Comparison of ENCODE assay signal across 20 cellular contexts in the genomic region with DNA sequence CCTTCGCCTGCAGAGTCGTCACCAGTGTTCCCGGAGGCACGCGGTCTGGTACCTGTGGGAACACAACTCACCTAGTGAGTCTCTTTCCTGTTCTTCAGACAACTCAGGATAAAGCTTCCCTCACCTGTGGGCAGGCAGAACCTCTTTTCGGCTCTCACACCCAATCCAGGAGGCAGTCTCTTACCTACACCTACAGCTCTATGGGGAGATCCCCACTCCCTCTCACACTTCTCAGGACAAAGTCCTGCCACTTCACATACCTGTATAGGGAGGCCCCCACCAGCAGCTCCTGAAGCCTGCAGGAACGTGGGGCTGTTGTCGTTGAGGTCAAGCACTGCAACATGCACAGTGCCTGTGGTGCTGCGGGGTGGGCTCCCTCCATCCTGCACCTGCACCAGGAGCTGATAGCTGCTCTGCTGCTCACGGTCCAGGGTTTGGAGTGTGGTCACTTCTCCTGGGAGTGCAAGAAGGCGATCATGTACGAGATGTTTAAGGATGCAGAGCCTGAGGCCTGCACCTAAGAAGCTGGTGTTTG. TPM values are rescaled to one million over a fixed set of nuclear protein-coding genes. Genes with fewer than 3 reads are reported as not detected.
DNase-seq lines count a peak whose midpoint lies in the region; ATAC-seq, FAIRE-seq and TF ChIP-seq lines count a peak whose summit lies in the region.
"Had no signal": no experiment of that assay in that cellular context is flagged by ENCODE, and none has a peak within 500 bp of the region (broad histone marks: within the 10 kb centered on the region; RNA-seq: fewer than 3 reads in every experiment).

No MANE protein-coding gene starts in this region.

- H3F3A ChIP-seq in GM23338 (replicated peaks; ENCODE audit: low read depth): no peaks in the 10 kb centered on the region; the same call in 1 of the 2 replicates

- H3K36me3 Mint-ChIP-seq in Caco-2 (ENCODE audit: insufficient read depth, unreplicated experiment) (peaks cover under 1% of the 10 kb centered on the region), GM23338 (ENCODE audit: low read depth) (peaks cover 8% of the 10 kb centered on the region; the same call in 2 of the 3 replicates), astrocyte (ENCODE audit: low read depth, unreplicated experiment) (peaks cover 18% of the 10 kb centered on the region)

- H3K4me3 ChIP-seq in Caco-2 (ENCODE audit: low read depth, low read length): no peak overlapping the region
- no peak overlapping the region for H3K4me3 ChIP-seq in GM23338
- no peak overlapping the region for H3K4me3 ChIP-seq in astrocyte (ENCODE audit: insufficient read depth, low read depth, low read length)
- H3K4me3 ChIP-seq in neuronal stem cell (ENCODE audit: low read length in 2 of 2): no peak overlapping the region
- H3K4me3 ChIP-seq in left lung: no peak overlapping the region
- H3K4me3 ChIP-seq: BLaER1, GM12878 had no signal

- H3K27ac Mint-ChIP-seq in Caco-2 (ENCODE audit: unreplicated experiment) (no peak overlapping the region), GM23338 (no peak overlapping the region), astrocyte (ENCODE audit: unreplicated experiment) (peak overlapping the region; percentile 62)
- H3K27ac Mint-ChIP-seq: CD4-positive, alpha-beta T cell had no signal

- H3K4me1 Mint-ChIP-seq in Caco-2 (ENCODE audit: low read depth, unreplicated experiment) (no peaks in the 10 kb centered on the region), GM23338 (peaks cover 9% of the 10 kb centered on the region), astrocyte (ENCODE audit: low read depth, unreplicated experiment) (no peaks in the 10 kb centered on the region)

- H2BK15ac ChIP-seq in neuronal stem cell (ENCODE audit: low read length): no peak overlapping the region

- no peak overlapping the region for H3K4me2 ChIP-seq in GM23338
- H3K4me2 ChIP-seq in astrocyte (ENCODE audit: low read length): no peak overlapping the region
- no peak overlapping the region for H3K4me2 ChIP-seq in neuronal stem cell (ENCODE audit: insufficient read depth, low read length, poor library complexity, severe bottlenecking)
- H3K4me2 ChIP-seq: BLaER1 had no signal

- H2AK5ac ChIP-seq in neuronal stem cell (ENCODE audit: low read depth, low read length): no peak overlapping the region

- no peaks in the 10 kb centered on the region for H3K27me3 Mint-ChIP-seq in Caco-2 (ENCODE audit: insufficient read depth, unreplicated experiment)
- H3K27me3 Mint-ChIP-seq in GM23338 (ENCODE audit: insufficient read depth, low read depth, poor library complexity): peaks cover 31% of the 10 kb centered on the region
- H3K27me3 Mint-ChIP-seq in astrocyte (ENCODE audit: low read depth, unreplicated experiment): peaks cover 42% of the 10 kb centered on the region
- H3K27me3 Mint-ChIP-seq: CD4-positive, alpha-beta T cell had no signal

- H3K27ac ChIP-seq in GM23338 (ENCODE audit: low read depth) (no peak overlapping the region), astrocyte (ENCODE audit: low read depth, low read length) (no peak overlapping the region), neuronal stem cell (replicated peaks; ENCODE audit: low read length) (no peak overlapping the region), left lung (no peak overlapping the region)
- H3K27ac ChIP-seq: BLaER1, Peyer's patch had no signal

- H3K4me3 Mint-ChIP-seq in Caco-2 (ENCODE audit: unreplicated experiment) (peak overlapping the region; percentile 72), GM23338 (peak overlapping the region; percentile 38), astrocyte (ENCODE audit: unreplicated experiment) (no peak overlapping the region)
- H3K4me3 Mint-ChIP-seq: CD4-positive, alpha-beta T cell had no signal

- H3K9me3 ChIP-seq in Caco-2: no peaks in the 10 kb centered on the region
- no peaks in the 10 kb centered on the region for H3K9me3 ChIP-seq in astrocyte (ENCODE audit: insufficient read depth, low read depth, low read length)
- H3K9me3 ChIP-seq in neuronal stem cell (replicated peaks in 1 of 2; ENCODE audit: control insufficient read depth in 2 of 2, insufficient read depth in 1 of 2, low read depth in 1 of 2, low read length in 2 of 2): peaks cover 0 to 4% of the 10 kb centered on the region in 2 donors
- no peaks in the 10 kb centered on the region for H3K9me3 ChIP-seq in left lung
- H3K9me3 ChIP-seq: BLaER1, Peyer's patch had no signal

- no peak overlapping the region for H2BK120ac ChIP-seq in neuronal stem cell (ENCODE audit: low read depth, low read length)

- no peak overlapping the region for H4K8ac ChIP-seq in neuronal stem cell (ENCODE audit: low read depth, low read length)

- no peak overlapping the region for H2BK5ac ChIP-seq in neuronal stem cell (ENCODE audit: low read length)

- H2AFZ ChIP-seq in GM23338 (no peak overlapping the region), astrocyte (ENCODE audit: low read depth, low read length) (no peak overlapping the region), neuronal stem cell (ENCODE audit: low read length) (no peak overlapping the region)

- H3K27me3 ChIP-seq in Caco-2 (replicated peaks; ENCODE audit: control insufficient read depth, insufficient read depth, low read length): no peaks in the 10 kb centered on the region; the same call in 1 of the 2 replicates
- peaks cover 40% of the 10 kb centered on the region for H3K27me3 ChIP-seq in GM23338 (ENCODE audit: insufficient read depth)
- H3K27me3 ChIP-seq in astrocyte (ENCODE audit: insufficient read depth, low read length): no peaks in the 10 kb centered on the region
- peaks cover 0 to 24% (median 3%) of the 10 kb centered on the region in 3 experiments for H3K27me3 ChIP-seq in neuronal stem cell (ENCODE audit: control insufficient read depth in 3 of 3, insufficient read depth in 3 of 3, low read depth in 1 of 3, low read length in 3 of 3)
- H3K27me3 ChIP-seq in left lung: no peaks in the 10 kb centered on the region
- H3K27me3 ChIP-seq: BLaER1, Peyer's patch had no signal

- H3K36me3 ChIP-seq in Caco-2 (ENCODE audit: control insufficient read depth, insufficient read depth, low read length) (no peaks in the 10 kb centered on the region), GM23338 (ENCODE audit: insufficient read depth) (no peaks in the 10 kb centered on the region), astrocyte (ENCODE audit: insufficient read depth, low read length) (no peaks in the 10 kb centered on the region), neuronal stem cell (replicated peaks in 1 of 2; ENCODE audit: control insufficient read depth in 2 of 2, insufficient read depth in 2 of 2, low read length in 2 of 2) (peaks cover 8 to 84% of the 10 kb centered on the region in 2 donors), left lung (peaks cover 0 to 37% of the 10 kb centered on the region in 2 donors)

- H3K9ac ChIP-seq in astrocyte (ENCODE audit: low read length): no peak overlapping the region
- H3K9ac ChIP-seq in neuronal stem cell (ENCODE audit: low read depth, low read length, poor library complexity): no peak overlapping the region
- H3K9ac ChIP-seq: BLaER1 had no signal

- H3K4ac ChIP-seq in neuronal stem cell (ENCODE audit: low read length): no peak overlapping the region

- intact Hi-C loops in Caco-2 (cut with micrococcal nuclease; ENCODE audit: unreplicated experiment): loop anchor here (2.0 kb wide), 1 partner anchor 19 kb away; the partner anchor contains the start of gene TAF10
- intact Hi-C loops in left lung (cut with DNase I): no loop called here

- no TSS peak for BruUV-seq in Caco-2 (replicated peaks; lab: Mats Ljungman, UMichigan)

- FAIRE-seq in astrocyte (lab: Jason Lieb, UNC): no peak
- FAIRE-seq: GM12878 had no signal

- H3K9me2 ChIP-seq in GM23338 (ENCODE audit: insufficient read depth): no peaks in the 10 kb centered on the region

- no CpG with 5 or more reads among the region's 12 CpGs for WGBS in neuronal stem cell (ENCODE audit: extremely low coverage in 2 of 2, insufficient read length in 2 of 2, insufficient replicate concordance in 1 of 2), 2 donors

- H3K14ac ChIP-seq in neuronal stem cell (ENCODE audit: low read length): no peak overlapping the region

- H3K79me2 ChIP-seq in GM23338 (replicated peaks; ENCODE audit: insufficient read depth) (no peaks in the 10 kb centered on the region), astrocyte (ENCODE audit: insufficient read depth, low read length) (no peaks in the 10 kb centered on the region)

- ATAC-seq in GM23338: no peak
- no peak for ATAC-seq in left lung
- ATAC-seq: GM12878 had no signal

- H2BK12ac ChIP-seq in neuronal stem cell (ENCODE audit: low read length): no peak overlapping the region

- H3K23ac ChIP-seq in neuronal stem cell (ENCODE audit: low read depth, low read length, poor library complexity): peak overlapping the region; percentile 50

- DNase-seq in Caco-2 (no peak), GM23338 (ENCODE audit: low spot score) (no peak), astrocyte (ENCODE audit: low read depth) (no peak), neuronal stem cell (ENCODE audit: low spot score) (no peak), AG08395 (ENCODE audit: low spot score) (no peak), ureter (ENCODE audit: low spot score) (no peak), left lung (no peak)
- DNase-seq: CD4-positive, alpha-beta T cell; COR-L47; DMS 273 treated with DMSO at 0.1 percent for 48 hours; DMS79 treated with DMSO at 0.1 percent for 48 hours; GOT3; Kasumi-1; NCI-H1694; NCI-H2081; NCI-H446; NCI-H526; Peyer's patch had no signal

- H3K18ac ChIP-seq in neuronal stem cell (ENCODE audit: low read length): no peak overlapping the region

- H3K9me3 Mint-ChIP-seq in Caco-2 (ENCODE audit: unreplicated experiment): no peaks in the 10 kb centered on the region
- no peaks in the 10 kb centered on the region; the same call in 2 of the 3 replicates for H3K9me3 Mint-ChIP-seq in GM23338
- no peaks in the 10 kb centered on the region for H3K9me3 Mint-ChIP-seq in astrocyte (ENCODE audit: unreplicated experiment)
- H3K9me3 Mint-ChIP-seq: CD4-positive, alpha-beta T cell had no signal

- no peak overlapping the region for H4K91ac ChIP-seq in neuronal stem cell (ENCODE audit: low read depth, low read length, poor library complexity)

- TF ChIP-seq CTCF in Caco-2 (IDR thresholded peaks at IDR 0.05; ENCODE audit: insufficient read depth in 1 of 2, low read depth in 1 of 2, low read length in 1 of 2, severe bottlenecking in 1 of 2, unreplicated experiment in 1 of 2) (no peak), GM23338 (conservative IDR thresholded peaks at IDR 0.05; ENCODE audit: low read depth in 2 of 2) (no peak), astrocyte (IDR thresholded peaks at IDR 0.05; ENCODE audit: insufficient read depth, low read depth, low read length) (no peak), left lung (IDR thresholded peaks at IDR 0.05) (no peak)

- CTCF ChIA-PET in Caco-2 (lab: Charles Lee): interaction anchor here (1.0 kb wide), 1 partner anchor 252 kb away, joined by 5 read pairs; no protein-coding TSS in a partner anchor

- H3K4me1 ChIP-seq in Caco-2 (peaks cover 11% of the 10 kb centered on the region), GM23338 (ENCODE audit: insufficient read depth) (no peaks in the 10 kb centered on the region; the same call in 1 of the 2 replicates), astrocyte (ENCODE audit: insufficient read depth, low read length) (peaks cover 8% of the 10 kb centered on the region), neuronal stem cell (ENCODE audit: control insufficient read depth in 2 of 2, insufficient read depth in 1 of 2, low read depth in 1 of 2, low read length in 2 of 2) (peaks cover 10 to 11% of the 10 kb centered on the region in 2 donors), left lung (peaks cover 11 to 26% of the 10 kb centered on the region in 2 donors)

- POLR2A ChIA-PET in Caco-2 (lab: Charles Lee): no interaction called here

- no peaks in the 10 kb centered on the region for H4K20me1 ChIP-seq in GM23338 (replicated peaks; ENCODE audit: insufficient read depth)
- no peaks in the 10 kb centered on the region for H4K20me1 ChIP-seq in astrocyte (ENCODE audit: insufficient read depth, low read length)
- H4K20me1 ChIP-seq: BLaER1 had no signal

- peaks cover 2% of the 10 kb centered on the region for H3K79me1 ChIP-seq in neuronal stem cell (ENCODE audit: low read depth, low read length)

RNA-seq across cellular contexts. Expression of gene TPP1, which starts 12.2 kb away (rescaled TPM):
- total RNA-seq in Caco-2 (2022) (61.7 TPM in 2 replicates), astrocyte (43.4 and 58.3 TPM in 2 replicates), ureter (60.0 TPM), left lung (100 to 1,000 TPM; 202 to 264 TPM)
- total RNA-seq in GM23338 (2014; rRNA removed; shearing (Covaris generic)): 49.7 and 73.5 TPM in 2 replicates
- polyA plus RNA-seq in GM23338 (2016; fragmentation: Nextera tagmentation; extraction: Ambion mirVana): 18.7 and 21.7 TPM in 2 replicates
- polyA plus RNA-seq in neuronal stem cell (2013, experiment 1 of 2): 47.2 TPM
- 47.6 TPM for polyA plus RNA-seq in neuronal stem cell (2013, experiment 2 of 2)

RNA-seq across cellular contexts. Expression of gene TAF10, which starts 19.4 kb away (rescaled TPM):
- total RNA-seq in Caco-2 (2022) (142 and 143 TPM in 2 replicates), astrocyte (111 and 113 TPM in 2 replicates), ureter (176 TPM), left lung (100 to 1,000 TPM; 127 TPM)
- total RNA-seq in GM23338 (2014; rRNA removed; shearing (Covaris generic)): 102 and 108 TPM in 2 replicates
- polyA plus RNA-seq in GM23338 (2016; fragmentation: Nextera tagmentation; extraction: Ambion mirVana): 253 and 277 TPM in 2 replicates
- 283 TPM for polyA plus RNA-seq in neuronal stem cell (2013, experiment 1 of 2)
- polyA plus RNA-seq in neuronal stem cell (2013, experiment 2 of 2): 282 TPM

RNA-seq across cellular contexts. Expression of gene DCHS1, which starts 24.2 kb away (rescaled TPM):
- total RNA-seq in Caco-2 (2022) (1.7 and 2.0 TPM in 2 replicates), astrocyte (7.7 and 8.4 TPM in 2 replicates), ureter (26.0 TPM), left lung (10 to 100 TPM; 15.4 to 18.9 TPM)
- total RNA-seq in GM23338 (2014; rRNA removed; shearing (Covaris generic)): 16.5 and 20.7 TPM in 2 replicates
- polyA plus RNA-seq in GM23338 (2016; fragmentation: Nextera tagmentation; extraction: Ambion mirVana): 1.9 and 2.3 TPM in 2 replicates
- polyA plus RNA-seq in neuronal stem cell (2013, experiment 1 of 2): 4.5 TPM
- 4.4 TPM for polyA plus RNA-seq in neuronal stem cell (2013, experiment 2 of 2)

RNA-seq across cellular contexts. Expression of gene ILK, which starts 27.8 kb away (rescaled TPM):
- total RNA-seq in Caco-2 (2022): 117 and 119 TPM in 2 replicates
- 75.1 and 91.0 TPM in 2 replicates for total RNA-seq in GM23338 (2014; rRNA removed; shearing (Covaris generic))
- polyA plus RNA-seq in GM23338 (2016; fragmentation: Nextera tagmentation; extraction: Ambion mirVana): 62.6 and 64.5 TPM in 2 replicates
- 209 and 218 TPM in 2 replicates for total RNA-seq in astrocyte
- 96.9 TPM for polyA plus RNA-seq in neuronal stem cell (2013, experiment 1 of 2)
- 95.8 TPM for polyA plus RNA-seq in neuronal stem cell (2013, experiment 2 of 2)
- total RNA-seq in ureter: 192 TPM
- 100 to 1,000 TPM; 155 to 165 TPM for total RNA-seq in left lung

RNA-seq across cellular contexts. Expression of gene RRP8, which starts 28.0 kb away (rescaled TPM):
- total RNA-seq in Caco-2 (2022): 20.0 and 21.0 TPM in 2 replicates
- total RNA-seq in GM23338 (2014; rRNA removed; shearing (Covaris generic)): 7.4 and 9.8 TPM in 2 replicates
- 13.5 and 13.7 TPM in 2 replicates for polyA plus RNA-seq in GM23338 (2016; fragmentation: Nextera tagmentation; extraction: Ambion mirVana)
- total RNA-seq in astrocyte: 23.9 and 25.8 TPM in 2 replicates
- 19.8 TPM for polyA plus RNA-seq in neuronal stem cell (2013, experiment 1 of 2)
- 18.9 TPM for polyA plus RNA-seq in neuronal stem cell (2013, experiment 2 of 2)
- total RNA-seq in ureter: 28.0 TPM
- 10 to 100 TPM; 18.0 to 19.5 TPM for total RNA-seq in left lung
